8 cellular contexts compared by ENCODE assay signal in genomic region chr17:19111801-19112458, GRCh38. TPM values are rescaled to one million over a fixed set of nuclear protein-coding genes. Genes with fewer than 3 reads are reported as not detected.
DNase-seq lines count a peak whose midpoint lies in the region; ATAC-seq and TF ChIP-seq lines count a peak whose summit lies in the region.
"Not testable (repeated sequence)": the region's sequence is repeated elsewhere in the genome, so short reads cannot be mapped to it uniquely, and the experiment has no call there.

No MANE protein-coding gene starts in this region.

- not testable (repeated sequence) for H3K9me3 ChIP-seq in OCI-LY7 (ENCODE audit: low read length); prostate gland; suprapubic skin

- CTCF ChIA-PET in OCI-LY7 (lab: Charles Lee; ENCODE audit: unreplicated experiment): not testable (repeated sequence)

- DNase-seq in GM04503 (ENCODE audit: low read depth) (peak; percentile 61), OCI-LY7 (ENCODE audit: low spot score) (peak; percentile 83), islet precursor cell (peak; percentile 84), prostate gland (ENCODE audit: low spot score) (peak; percentile 33), suprapubic skin (ENCODE audit: low spot score in 2 of 2) (peak; percentile 78 to 83)
- DNase-seq in activated CD8-positive, alpha-beta memory T cell treated with anti-CD3 and anti-CD28 coated beads, Interleukin-2, amount 50 U/mL, for 24 hours (ENCODE audit: extremely low read depth): peak; percentile 68

- H3K36me3 Mint-ChIP-seq in dendritic cell treated with granulocyte-macrophage colony-stimulating factor and Interleukin-4, amounts not matched to agents 40 ng/mL and 50 ng/mL, for 4 days (ENCODE audit: low read depth): not testable (repeated sequence)

- H3K79me2 ChIP-seq in OCI-LY7 (ENCODE audit: insufficient read depth, low read depth, low read length): not testable (repeated sequence)

- H3K4me2 ChIP-seq in OCI-LY7 (ENCODE audit: low read length): peak overlapping the region; percentile 65

- H3K27me3 Mint-ChIP-seq in dendritic cell treated with granulocyte-macrophage colony-stimulating factor and Interleukin-4, amounts not matched to agents 40 ng/mL and 50 ng/mL, for 4 days: not testable (repeated sequence)

- H4K20me1 ChIP-seq in OCI-LY7 (ENCODE audit: insufficient read depth, low read length): not testable (repeated sequence)

- not testable (repeated sequence) for H3K36me3 ChIP-seq in OCI-LY7 (ENCODE audit: insufficient read depth, low read length); prostate gland; suprapubic skin

- not testable (repeated sequence) for TF ChIP-seq POLR2A in prostate gland (IDR thresholded peaks at IDR 0.05)
- peak in 1 of 2 donors; percentile 70 for TF ChIP-seq POLR2A in suprapubic skin (IDR thresholded peaks at IDR 0.05)

- not testable (repeated sequence) for H3K9me3 Mint-ChIP-seq in dendritic cell treated with granulocyte-macrophage colony-stimulating factor and Interleukin-4, amounts not matched to agents 40 ng/mL and 50 ng/mL, for 4 days

- H3K9me2 ChIP-seq in OCI-LY7 (ENCODE audit: insufficient read depth, low read length): not testable (repeated sequence)

- not testable (repeated sequence) for H3K4me1 Mint-ChIP-seq in dendritic cell treated with granulocyte-macrophage colony-stimulating factor and Interleukin-4, amounts not matched to agents 40 ng/mL and 50 ng/mL, for 4 days (ENCODE audit: low read depth)

- not testable (repeated sequence) for H2AFZ ChIP-seq in OCI-LY7 (ENCODE audit: low read length)

- BruUV-seq in OCI-LY7 (replicated peaks; lab: Mats Ljungman, UMichigan): TSS peak; percentile 97

- not testable (repeated sequence) for H3K4me1 ChIP-seq in OCI-LY7 (ENCODE audit: insufficient read depth, low read length, poor library complexity, severe bottlenecking); prostate gland (replicated peaks); suprapubic skin

- intact Hi-C loops in OCI-LY7 (cut with micrococcal nuclease; ENCODE audit: unreplicated experiment); dendritic cell treated with granulocyte-macrophage colony-stimulating factor and Interleukin-4, amounts not matched to agents 40 ng/mL and 50 ng/mL, for 4 days (cut with micrococcal nuclease); prostate gland (cut with DNase I): not testable (repeated sequence)

- POLR2A ChIA-PET in OCI-LY7 (lab: Charles Lee): not testable (repeated sequence)

- TF ChIP-seq EP300 in suprapubic skin (IDR thresholded peaks at IDR 0.05): not testable (repeated sequence)

- not testable (repeated sequence) for TF ChIP-seq CTCF in OCI-LY7 (conservative IDR thresholded peaks at IDR 0.05; ENCODE audit: low read length); prostate gland (IDR thresholded peaks at IDR 0.05); suprapubic skin (IDR thresholded peaks at IDR 0.05)

- H3K4me3 ChIP-seq in OCI-LY7 (ENCODE audit: low read depth, low read length, poor library complexity, severe bottlenecking) (peak overlapping the region; percentile 59), prostate gland (peak overlapping the region; percentile 12 to 32), suprapubic skin (peak overlapping the region; percentile 65)

- peak; percentile 10 for ATAC-seq in HG02798 (IDR thresholded peaks at IDR 0.05; ENCODE audit: poor library complexity, unreplicated experiment)

- H3K4me3 Mint-ChIP-seq in dendritic cell treated with granulocyte-macrophage colony-stimulating factor and Interleukin-4, amounts not matched to agents 40 ng/mL and 50 ng/mL, for 4 days: peak overlapping the region; percentile 45

- peak overlapping the region; percentile 83 for H3K27ac ChIP-seq in OCI-LY7 (ENCODE audit: low read depth, low read length, poor library complexity, severe bottlenecking)
- peak overlapping the region; percentile 85 to 93 for H3K27ac ChIP-seq in prostate gland
- H3K27ac ChIP-seq in suprapubic skin: peak overlapping the region; percentile 91

- H3K27me3 ChIP-seq in prostate gland (replicated peaks; ENCODE audit: insufficient read depth); suprapubic skin: not testable (repeated sequence)

- WGBS in prostate gland: under 1% methylated on average over 24 of the region's 47 CpGs
- WGBS in suprapubic skin: no CpG with 5 or more reads among the region's 47 CpGs

- H3K27ac Mint-ChIP-seq in dendritic cell treated with granulocyte-macrophage colony-stimulating factor and Interleukin-4, amounts not matched to agents 40 ng/mL and 50 ng/mL, for 4 days: peak overlapping the region; percentile 66

RNA-seq across cellular contexts. Expression of gene GRAPL, which starts 15.5 kb away (rescaled TPM):
- 121 and 138 TPM in 2 replicates for total RNA-seq in OCI-LY7 (2014; rRNA removed; shearing (Covaris generic))
- 209 and 261 TPM in 2 replicates for total RNA-seq in OCI-LY7 (2022)
- total RNA-seq in prostate gland: 1 to 10 TPM in 1 of 2 donors, not detected in 1; 4.3 TPM
- total RNA-seq in suprapubic skin: 1 to 10 TPM in 2 of 4 donors, not detected in 2; 1.9 to 8.4 TPM

Comparison
In these comparisons a context has a peak if more than half of its experiments do, and no peak if none do; other contexts are left out.
1. Peak in every context shown above with its lines: DNase-seq, ATAC-seq, H3K4me3 ChIP-seq and H3K27ac ChIP-seq.
2. DNase-seq: peak in every context shown above with its lines; median percentile 84 in islet precursor cell; 83 in OCI-LY7; 80 in suprapubic skin; 68 in activated CD8-positive, alpha-beta memory T cell treated with anti-CD3 and anti-CD28 coated beads, Interleukin-2, amount 50 U/mL, for 24 hours; 61 in GM04503; 33 in prostate gland.
3. RNA of gene GRAPL, which starts 15.5 kb away (total RNA-seq): 121 to 261 TPM in OCI-LY7; 4.3 TPM in prostate gland and 1.9 to 8.4 TPM in suprapubic skin; every median in the first group is over 10 times any median in the second.